ENCODE assay signal across 1 cellular context in the genomic region with DNA sequence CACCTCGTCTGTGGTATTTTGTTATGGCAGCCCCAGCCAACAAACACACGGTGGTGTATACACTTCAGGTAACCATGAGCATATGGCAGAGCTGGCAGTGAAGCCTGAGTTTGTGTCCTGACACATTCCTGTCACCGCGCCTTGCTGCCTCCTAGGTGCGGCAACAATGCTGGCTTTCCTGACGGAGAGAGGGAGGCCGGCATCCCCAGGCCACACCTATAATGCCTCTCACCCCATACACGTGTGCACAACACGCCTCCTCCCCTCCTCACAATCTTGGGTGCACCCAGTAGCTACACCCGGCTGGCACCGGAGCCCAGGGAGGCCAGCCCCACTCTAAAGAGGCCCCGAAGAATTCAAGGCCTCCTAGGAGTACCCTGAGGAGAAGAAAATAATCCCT.
TF ChIP-seq lines count a peak whose summit lies in the region.

No MANE protein-coding gene starts in this region.

TF ChIP-seq in GM23338, 12 proteins besides CTCF, POLR2A, EP300 and RAD21:
- TF ChIP-seq, protein P1, sequence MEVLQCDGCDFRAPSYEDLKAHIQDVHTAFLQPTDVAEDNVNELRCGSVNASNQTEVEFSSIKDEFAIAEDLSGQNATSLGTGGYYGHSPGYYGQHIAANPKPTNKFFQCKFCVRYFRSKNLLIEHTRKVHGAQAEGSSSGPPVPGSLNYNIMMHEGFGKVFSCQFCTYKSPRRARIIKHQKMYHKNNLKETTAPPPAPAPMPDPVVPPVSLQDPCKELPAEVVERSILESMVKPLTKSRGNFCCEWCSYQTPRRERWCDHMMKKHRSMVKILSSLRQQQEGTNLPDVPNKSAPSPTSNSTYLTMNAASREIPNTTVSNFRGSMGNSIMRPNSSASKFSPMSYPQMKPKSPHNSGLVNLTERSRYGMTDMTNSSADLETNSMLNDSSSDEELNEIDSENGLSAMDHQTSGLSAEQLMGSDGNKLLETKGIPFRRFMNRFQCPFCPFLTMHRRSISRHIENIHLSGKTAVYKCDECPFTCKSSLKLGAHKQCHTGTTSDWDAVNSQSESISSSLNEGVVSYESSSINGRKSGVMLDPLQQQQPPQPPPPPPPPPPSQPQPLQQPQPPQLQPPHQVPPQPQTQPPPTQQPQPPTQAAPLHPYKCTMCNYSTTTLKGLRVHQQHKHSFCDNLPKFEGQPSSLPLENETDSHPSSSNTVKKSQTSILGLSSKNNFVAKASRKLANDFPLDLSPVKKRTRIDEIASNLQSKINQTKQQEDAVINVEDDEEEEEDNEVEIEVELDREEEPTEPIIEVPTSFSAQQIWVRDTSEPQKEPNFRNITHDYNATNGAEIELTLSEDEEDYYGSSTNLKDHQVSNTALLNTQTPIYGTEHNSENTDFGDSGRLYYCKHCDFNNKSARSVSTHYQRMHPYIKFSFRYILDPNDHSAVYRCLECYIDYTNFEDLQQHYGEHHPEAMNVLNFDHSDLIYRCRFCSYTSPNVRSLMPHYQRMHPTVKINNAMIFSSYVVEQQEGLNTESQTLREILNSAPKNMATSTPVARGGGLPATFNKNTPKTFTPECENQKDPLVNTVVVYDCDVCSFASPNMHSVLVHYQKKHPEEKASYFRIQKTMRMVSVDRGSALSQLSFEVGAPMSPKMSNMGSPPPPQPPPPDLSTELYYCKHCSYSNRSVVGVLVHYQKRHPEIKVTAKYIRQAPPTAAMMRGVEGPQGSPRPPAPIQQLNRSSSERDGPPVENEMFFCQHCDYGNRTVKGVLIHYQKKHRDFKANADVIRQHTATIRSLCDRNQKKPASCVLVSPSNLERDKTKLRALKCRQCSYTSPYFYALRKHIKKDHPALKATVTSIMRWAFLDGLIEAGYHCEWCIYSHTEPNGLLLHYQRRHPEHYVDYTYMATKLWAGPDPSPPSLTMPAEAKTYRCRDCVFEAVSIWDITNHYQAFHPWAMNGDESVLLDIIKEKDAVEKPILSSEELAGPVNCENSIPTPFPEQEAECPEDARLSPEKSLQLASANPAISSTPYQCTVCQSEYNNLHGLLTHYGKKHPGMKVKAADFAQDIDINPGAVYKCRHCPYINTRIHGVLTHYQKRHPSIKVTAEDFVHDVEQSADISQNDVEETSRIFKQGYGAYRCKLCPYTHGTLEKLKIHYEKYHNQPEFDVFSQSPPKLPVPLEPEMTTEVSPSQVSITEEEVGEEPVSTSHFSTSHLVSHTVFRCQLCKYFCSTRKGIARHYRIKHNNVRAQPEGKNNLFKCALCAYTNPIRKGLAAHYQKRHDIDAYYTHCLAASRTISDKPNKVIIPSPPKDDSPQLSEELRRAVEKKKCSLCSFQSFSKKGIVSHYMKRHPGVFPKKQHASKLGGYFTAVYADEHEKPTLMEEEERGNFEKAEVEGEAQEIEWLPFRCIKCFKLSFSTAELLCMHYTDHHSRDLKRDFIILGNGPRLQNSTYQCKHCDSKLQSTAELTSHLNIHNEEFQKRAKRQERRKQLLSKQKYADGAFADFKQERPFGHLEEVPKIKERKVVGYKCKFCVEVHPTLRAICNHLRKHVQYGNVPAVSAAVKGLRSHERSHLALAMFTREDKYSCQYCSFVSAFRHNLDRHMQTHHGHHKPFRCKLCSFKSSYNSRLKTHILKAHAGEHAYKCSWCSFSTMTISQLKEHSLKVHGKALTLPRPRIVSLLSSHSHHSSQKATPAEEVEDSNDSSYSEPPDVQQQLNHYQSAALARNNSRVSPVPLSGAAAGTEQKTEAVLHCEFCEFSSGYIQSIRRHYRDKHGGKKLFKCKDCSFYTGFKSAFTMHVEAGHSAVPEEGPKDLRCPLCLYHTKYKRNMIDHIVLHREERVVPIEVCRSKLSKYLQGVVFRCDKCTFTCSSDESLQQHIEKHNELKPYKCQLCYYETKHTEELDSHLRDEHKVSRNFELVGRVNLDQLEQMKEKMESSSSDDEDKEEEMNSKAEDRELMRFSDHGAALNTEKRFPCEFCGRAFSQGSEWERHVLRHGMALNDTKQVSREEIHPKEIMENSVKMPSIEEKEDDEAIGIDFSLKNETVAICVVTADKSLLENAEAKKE (CRISPR knock-in tag; IDR thresholded peaks at IDR 0.05): no peak
- no peak for TF ChIP-seq EZH2phosphoT487 (IDR thresholded peaks at IDR 0.05; ENCODE audit: unreplicated experiment)
- TF ChIP-seq ZNF114 (CRISPR knock-in tag; IDR thresholded peaks at IDR 0.05): no peak
- no peak for TF ChIP-seq NANOG (IDR thresholded peaks at IDR 0.05; ENCODE audit: borderline replicate concordance)
- no peak for TF ChIP-seq REST (IDR thresholded peaks at IDR 0.05; ENCODE audit: unreplicated experiment)
- TF ChIP-seq CREB1 (CRISPR knock-in tag; IDR thresholded peaks at IDR 0.05; ENCODE audit: low read depth): no peak
- TF ChIP-seq STAT1 (IDR thresholded peaks at IDR 0.05; ENCODE audit: unreplicated experiment): no peak
- TF ChIP-seq ZNF331 (CRISPR knock-in tag; IDR thresholded peaks at IDR 0.05; ENCODE audit: low read depth): no peak
TF ChIP-seq in GM23338: peak in this region for 0.
